ENCODE assay signal across 1 cellular context in the genomic region with DNA sequence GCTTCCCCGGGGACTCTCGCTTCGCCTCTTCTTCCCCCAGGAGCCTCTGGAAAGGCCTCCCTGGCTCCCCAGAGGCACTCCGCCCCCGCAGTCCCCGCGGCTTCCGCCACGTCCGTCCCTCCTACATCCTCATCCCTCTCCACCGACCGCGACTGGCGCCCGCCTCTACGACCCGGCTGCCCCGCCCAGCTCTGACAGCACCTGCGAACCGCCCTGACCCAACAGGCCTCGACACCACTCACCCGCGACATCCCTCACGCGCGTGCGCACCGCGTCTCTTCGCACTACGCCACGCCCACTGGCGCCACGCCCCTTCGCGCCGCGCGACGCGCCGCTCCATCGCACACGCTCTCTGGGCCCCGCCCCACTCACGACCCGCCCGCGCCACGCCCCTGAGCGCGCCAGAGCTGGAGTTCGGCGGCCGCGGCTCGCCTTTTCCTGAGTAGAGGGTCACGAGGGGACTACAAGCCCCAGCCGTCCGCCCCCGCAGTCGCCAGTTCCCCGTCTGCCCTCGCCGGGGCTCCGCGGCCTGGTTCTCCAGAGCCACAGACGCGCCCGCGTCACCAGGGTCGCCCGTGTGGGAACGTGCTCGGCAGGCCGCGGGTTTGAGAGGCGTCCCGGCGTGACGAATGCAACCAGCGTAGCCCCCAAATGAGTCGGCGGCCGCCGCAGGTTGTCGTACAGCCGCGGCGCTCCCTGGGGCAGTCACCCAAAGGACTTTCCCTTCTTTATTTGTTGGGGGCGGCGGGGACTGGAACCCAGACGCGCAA.
TF ChIP-seq lines count a peak whose summit lies in the region.

No MANE protein-coding gene starts in this region.

TF ChIP-seq in K562, 482 proteins besides CTCF, POLR2A, EP300 and RAD21 (continued from another document and continues in another):
- TF ChIP-seq ZNF592 (IDR thresholded peaks at IDR 0.05) (peak; percentile 76), BCL6 (CRISPR knock-in tag; IDR thresholded peaks at IDR 0.05) (no peak), HDAC2 (IDR thresholded peaks at IDR 0.05) (no peak), HNRNPL (IDR thresholded peaks at IDR 0.05; ENCODE audit: low read depth, low read length) (peak; percentile 58; the same call in 1 of the 2 replicates), ZBTB33 (CRISPR knock-in tag; IDR thresholded peaks at IDR 0.05) (peak; percentile 69; the same call in 1 of the 2 replicates), RFX5 (IDR thresholded peaks at IDR 0.05; ENCODE audit: low read depth, low read length) (no peak), ZKSCAN1 (IDR thresholded peaks at IDR 0.05; ENCODE audit: low read depth, low read length) (no peak), TFE3 (CRISPR knock-in tag; IDR thresholded peaks at IDR 0.05) (peak; percentile 61; the same call in 1 of the 2 replicates), ETS1 (conservative IDR thresholded peaks at IDR 0.05; ENCODE audit: control insufficient read depth, low read depth, low read length) (peak; percentile 48; the same call in 1 of the 2 replicates), KAT2B (IDR thresholded peaks at IDR 0.05; ENCODE audit: low read depth, low read length) (no peak), POLR2AphosphoS2 (IDR thresholded peaks at IDR 0.05; ENCODE audit: low read length) (no peak; the same call in 1 of the 2 replicates), RBM39 (optimal IDR thresholded peaks at IDR 0.05; ENCODE audit: low read depth, low read length) (no peak), XRCC5 (IDR thresholded peaks at IDR 0.05; ENCODE audit: low read depth, low read length) (no peak), ZBTB7A (IDR thresholded peaks at IDR 0.05; ENCODE audit: borderline replicate concordance, control insufficient read depth, low read depth, low read length) (peak; percentile 78), TSHZ1 (CRISPR knock-in tag; IDR thresholded peaks at IDR 0.05) (no peak), PRPF4 (IDR thresholded peaks at IDR 0.05; ENCODE audit: insufficient read depth, low read depth, low read length, poor library complexity, severe bottlenecking) (no peak), NONO (IDR thresholded peaks at IDR 0.05; ENCODE audit: low read depth in 2 of 2, low read length in 1 of 2) (peak in 1 of 2 experiments; percentile 73; a peak in 2 of 4 replicates), ZNF324 (CRISPR knock-in tag; IDR thresholded peaks at IDR 0.05) (no peak), TAF15 (IDR thresholded peaks at IDR 0.05; ENCODE audit: low read depth, low read length) (no peak), MYBL2 (IDR thresholded peaks at IDR 0.05; ENCODE audit: low read depth) (no peak), MYBL2 (CRISPR knock-in tag; IDR thresholded peaks at IDR 0.05; ENCODE audit: borderline replicate concordance) (no peak), GATA2 (CRISPR knock-in tag; IDR thresholded peaks at IDR 0.05) (no peak), DIDO1 (tag; IDR thresholded peaks at IDR 0.05; ENCODE audit: low read depth) (no peak), NCOA4 (IDR thresholded peaks at IDR 0.05; ENCODE audit: partially characterized antibody) (no peak), TFAP4 (CRISPR knock-in tag; IDR thresholded peaks at IDR 0.05; ENCODE audit: borderline replicate concordance) (peak; percentile 73), CHD1 (IDR thresholded peaks at IDR 0.05; ENCODE audit: low read length) (peak; percentile 30), E2F8 (IDR thresholded peaks at IDR 0.05; ENCODE audit: low read depth, partially characterized antibody) (no peak), CBX8 (IDR thresholded peaks at IDR 0.05; ENCODE audit: borderline replicate concordance, extremely low read depth, low read depth, low read length, poor library complexity, severe bottlenecking) (no peak), ZNF551 (CRISPR knock-in tag; IDR thresholded peaks at IDR 0.05) (no peak), ELF1 (tag; IDR thresholded peaks at IDR 0.05) (no peak; the same call in 1 of the 2 replicates), ZNF316 (IDR thresholded peaks at IDR 0.05) (no peak), KLF16 (IDR thresholded peaks at IDR 0.05) (peak; percentile 65), SPI1 (IDR thresholded peaks at IDR 0.05; ENCODE audit: borderline replicate concordance, low read depth, low read length) (no peak)
- TF ChIP-seq, protein P1, sequence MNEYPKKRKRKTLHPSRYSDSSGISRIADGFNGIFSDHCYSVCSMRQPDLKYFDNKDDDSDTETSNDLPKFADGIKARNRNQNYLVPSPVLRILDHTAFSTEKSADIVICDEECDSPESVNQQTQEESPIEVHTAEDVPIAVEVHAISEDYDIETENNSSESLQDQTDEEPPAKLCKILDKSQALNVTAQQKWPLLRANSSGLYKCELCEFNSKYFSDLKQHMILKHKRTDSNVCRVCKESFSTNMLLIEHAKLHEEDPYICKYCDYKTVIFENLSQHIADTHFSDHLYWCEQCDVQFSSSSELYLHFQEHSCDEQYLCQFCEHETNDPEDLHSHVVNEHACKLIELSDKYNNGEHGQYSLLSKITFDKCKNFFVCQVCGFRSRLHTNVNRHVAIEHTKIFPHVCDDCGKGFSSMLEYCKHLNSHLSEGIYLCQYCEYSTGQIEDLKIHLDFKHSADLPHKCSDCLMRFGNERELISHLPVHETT (CRISPR knock-in tag; conservative IDR thresholded peaks at IDR 0.05 in 1 of 2, IDR thresholded peaks at IDR 0.05 in 1 of 2) = 0 out of 4 replicates have a peak, but pooled peaks of 1 of the 2 experiments have one; percentile 32
- TF ChIP-seq, protein P2, sequence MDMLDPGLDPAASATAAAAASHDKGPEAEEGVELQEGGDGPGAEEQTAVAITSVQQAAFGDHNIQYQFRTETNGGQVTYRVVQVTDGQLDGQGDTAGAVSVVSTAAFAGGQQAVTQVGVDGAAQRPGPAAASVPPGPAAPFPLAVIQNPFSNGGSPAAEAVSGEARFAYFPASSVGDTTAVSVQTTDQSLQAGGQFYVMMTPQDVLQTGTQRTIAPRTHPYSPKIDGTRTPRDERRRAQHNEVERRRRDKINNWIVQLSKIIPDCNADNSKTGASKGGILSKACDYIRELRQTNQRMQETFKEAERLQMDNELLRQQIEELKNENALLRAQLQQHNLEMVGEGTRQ (CRISPR knock-in tag; IDR thresholded peaks at IDR 0.05) = peak; percentile 56; the same call in 1 of the 2 replicates
- TF ChIP-seq, protein P3, sequence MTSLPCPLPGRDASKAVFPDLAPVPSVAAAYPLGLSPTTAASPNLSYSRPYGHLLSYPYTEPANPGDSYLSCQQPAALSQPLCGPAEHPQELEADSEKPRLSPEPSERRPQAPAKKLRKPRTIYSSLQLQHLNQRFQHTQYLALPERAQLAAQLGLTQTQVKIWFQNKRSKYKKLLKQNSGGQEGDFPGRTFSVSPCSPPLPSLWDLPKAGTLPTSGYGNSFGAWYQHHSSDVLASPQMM (CRISPR knock-in tag; IDR thresholded peaks at IDR 0.05) = no peak
